ENCODE assay signal across 22 cellular contexts in genomic region chr2:107266555-107266954, GRCh38.
DNase-seq lines count a peak whose midpoint lies in the region; TF ChIP-seq lines count a peak whose summit lies in the region.
"Had no signal": no experiment of that assay in that cellular context is flagged by ENCODE, and none has a peak within 500 bp of the region (broad histone marks: within the 10 kb centered on the region; RNA-seq: fewer than 3 reads in every experiment).

No MANE protein-coding gene starts in this region.

- H3K79me1 ChIP-seq in neuronal stem cell (ENCODE audit: low read depth, low read length), result no peaks in the 10 kb centered on the region

- no peaks in the 10 kb centered on the region for H3K79me2 ChIP-seq in Karpas-422 (ENCODE audit: low read length)

- no peak overlapping the region for H3K27ac ChIP-seq in Karpas-422 (ENCODE audit: low read length)
- H3K27ac ChIP-seq in neuronal stem cell (replicated peaks; ENCODE audit: low read length), result no peak overlapping the region
- H3K27ac ChIP-seq: BLaER1 had no signal

- no CpG with 5 or more reads among the region's 1 CpG for WGBS in neuronal stem cell (ENCODE audit: extremely low coverage in 2 of 2, insufficient read length in 2 of 2, insufficient replicate concordance in 1 of 2), 2 donors

- H3K9me2 ChIP-seq in Karpas-422 (replicated peaks; ENCODE audit: insufficient read depth, low read length), result no peaks in the 10 kb centered on the region

- no peak overlapping the region for H4K8ac ChIP-seq in neuronal stem cell (ENCODE audit: low read depth, low read length)

- H3K4me3 ChIP-seq in Karpas-422 (ENCODE audit: low read length), result no peak overlapping the region
- H3K4me3 ChIP-seq in neuronal stem cell (ENCODE audit: low read length in 2 of 2), result no peak overlapping the region
- H3K4me3 ChIP-seq: BLaER1 had no signal

- no peak overlapping the region for H2BK12ac ChIP-seq in neuronal stem cell (ENCODE audit: low read length)

- no peak overlapping the region for H2AK5ac ChIP-seq in neuronal stem cell (ENCODE audit: low read depth, low read length)

- H4K20me1 ChIP-seq in Karpas-422 (ENCODE audit: insufficient read depth, low read depth, low read length), result no peaks in the 10 kb centered on the region
- H4K20me1 ChIP-seq: BLaER1 had no signal

- H3K27me3 ChIP-seq in Karpas-422 (ENCODE audit: low read length) (no peaks in the 10 kb centered on the region), neuronal stem cell (ENCODE audit: control insufficient read depth in 3 of 3, insufficient read depth in 3 of 3, low read depth in 1 of 3, low read length in 3 of 3) (no peaks in the 10 kb centered on the region)
- H3K27me3 ChIP-seq: BE2C, BLaER1 had no signal

- no peak overlapping the region for H2BK120ac ChIP-seq in neuronal stem cell (ENCODE audit: low read depth, low read length)

- H3K4me1 ChIP-seq in Karpas-422 (ENCODE audit: low read length), result peaks cover 63% of the 10 kb centered on the region
- H3K4me1 ChIP-seq in neuronal stem cell (ENCODE audit: control insufficient read depth in 2 of 2, insufficient read depth in 1 of 2, low read depth in 1 of 2, low read length in 2 of 2), result no peaks in the 10 kb centered on the region
- H3K4me1 ChIP-seq: BE2C, BLaER1 had no signal

- no peak overlapping the region for H2BK5ac ChIP-seq in neuronal stem cell (ENCODE audit: low read length)

- H2AFZ ChIP-seq in Karpas-422 (ENCODE audit: low read length) (peak overlapping the region; percentile 75; the same call in 1 of the 2 replicates), neuronal stem cell (ENCODE audit: low read length) (no peak overlapping the region)

- no peak overlapping the region for H4K91ac ChIP-seq in neuronal stem cell (ENCODE audit: low read depth, low read length, poor library complexity)

- H3K9ac ChIP-seq in Karpas-422 (ENCODE audit: low read length), result no peak overlapping the region
- no peak overlapping the region for H3K9ac ChIP-seq in neuronal stem cell (ENCODE audit: low read depth, low read length, poor library complexity)
- H3K9ac ChIP-seq: BLaER1 had no signal

- H3K18ac ChIP-seq in neuronal stem cell (ENCODE audit: low read length), result peak overlapping the region; percentile 32

- no peak for DNase-seq in Karpas-422
- peak; percentile 60 for DNase-seq in NCI-H69 (lab: John Stamatoyannopoulos, UW)
- DNase-seq in neuronal stem cell (ENCODE audit: low spot score), result no peak
- no peak for DNase-seq in NCI-H128 (lab: John Stamatoyannopoulos, UW; ENCODE audit: unreplicated experiment)
- DNase-seq in nucleus accumbens (lab: John Stamatoyannopoulos, UW), result no peak
- no peak for DNase-seq in erythroblast (lab: John Stamatoyannopoulos, UW)
- DNase-seq: 8988T; ACHN; BE2C; C1 segment of cervical spinal cord; CD4-positive, alpha-beta memory T cell; CD4-positive, CD25-positive, alpha-beta regulatory T cell; CD8-positive, alpha-beta memory T cell; COR-L47; DMS 273 treated with DMSO at 0.1 percent for 48 hours; DMS153; DMS53; DMS79; DND-41; EL; GDM1 had no signal

- H3K4ac ChIP-seq in neuronal stem cell (ENCODE audit: low read length), result no peak overlapping the region

- no peak overlapping the region for H3K14ac ChIP-seq in neuronal stem cell (ENCODE audit: low read length)

- no peak overlapping the region for H3K23ac ChIP-seq in neuronal stem cell (ENCODE audit: low read depth, low read length, poor library complexity)

- H3K4me2 ChIP-seq in Karpas-422 (ENCODE audit: low read depth, low read length, poor library complexity, severe bottlenecking) (peak overlapping the region; percentile 1), neuronal stem cell (ENCODE audit: insufficient read depth, low read length, poor library complexity, severe bottlenecking) (no peak overlapping the region)
- H3K4me2 ChIP-seq: BLaER1 had no signal

- H3K9me3 ChIP-seq in Karpas-422 (ENCODE audit: low read length) (no peaks in the 10 kb centered on the region), neuronal stem cell (replicated peaks in 1 of 2; ENCODE audit: control insufficient read depth in 2 of 2, insufficient read depth in 1 of 2, low read depth in 1 of 2, low read length in 2 of 2) (no peaks in the 10 kb centered on the region)
- H3K9me3 ChIP-seq: BE2C, BLaER1 had no signal

- H2BK15ac ChIP-seq in neuronal stem cell (ENCODE audit: low read length), result no peak overlapping the region

- H3K36me3 ChIP-seq in Karpas-422 (ENCODE audit: insufficient read depth, low read length) (no peaks in the 10 kb centered on the region), neuronal stem cell (replicated peaks in 1 of 2; ENCODE audit: control insufficient read depth in 2 of 2, insufficient read depth in 2 of 2, low read length in 2 of 2) (no peaks in the 10 kb centered on the region)
- H3K36me3 ChIP-seq: BE2C, BLaER1 had no signal

- TF ChIP-seq POLR2A in erythroblast (IDR thresholded peaks at IDR 0.05; ENCODE audit: low read length), result no peak
